1 cellular context compared by ENCODE assay signal in the genomic region with DNA sequence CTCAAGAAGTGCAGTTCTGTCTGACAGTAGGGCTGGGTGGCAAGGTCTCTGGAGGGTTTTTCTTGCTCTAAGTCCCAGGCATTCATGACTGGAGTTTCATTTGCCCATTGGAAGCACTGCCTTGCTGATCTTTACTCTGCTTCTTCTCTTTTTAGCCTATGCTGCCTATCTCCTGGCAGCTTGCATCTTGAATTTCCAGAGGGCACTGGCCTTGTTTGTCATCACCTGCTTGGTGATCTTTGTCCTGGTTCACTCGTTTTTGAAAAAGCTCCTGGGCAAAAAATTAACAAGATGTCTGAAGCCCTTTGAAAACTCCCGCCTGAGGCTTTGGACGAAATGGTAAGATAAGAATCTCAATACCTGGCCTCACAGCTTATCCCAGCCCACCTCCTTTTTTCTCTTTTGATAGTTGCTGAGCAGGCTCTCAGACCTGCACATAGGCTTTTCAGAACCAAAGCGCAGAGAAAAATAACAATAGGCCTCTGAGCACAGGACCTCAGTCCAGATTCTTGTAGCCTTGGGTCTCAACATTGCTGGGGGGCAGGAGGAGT.
TF ChIP-seq lines count a peak whose summit lies in the region.

No MANE protein-coding gene starts in this region.

TF ChIP-seq in HepG2, 621 proteins besides CTCF, POLR2A, EP300 and RAD21:
- TF ChIP-seq, protein P1, sequence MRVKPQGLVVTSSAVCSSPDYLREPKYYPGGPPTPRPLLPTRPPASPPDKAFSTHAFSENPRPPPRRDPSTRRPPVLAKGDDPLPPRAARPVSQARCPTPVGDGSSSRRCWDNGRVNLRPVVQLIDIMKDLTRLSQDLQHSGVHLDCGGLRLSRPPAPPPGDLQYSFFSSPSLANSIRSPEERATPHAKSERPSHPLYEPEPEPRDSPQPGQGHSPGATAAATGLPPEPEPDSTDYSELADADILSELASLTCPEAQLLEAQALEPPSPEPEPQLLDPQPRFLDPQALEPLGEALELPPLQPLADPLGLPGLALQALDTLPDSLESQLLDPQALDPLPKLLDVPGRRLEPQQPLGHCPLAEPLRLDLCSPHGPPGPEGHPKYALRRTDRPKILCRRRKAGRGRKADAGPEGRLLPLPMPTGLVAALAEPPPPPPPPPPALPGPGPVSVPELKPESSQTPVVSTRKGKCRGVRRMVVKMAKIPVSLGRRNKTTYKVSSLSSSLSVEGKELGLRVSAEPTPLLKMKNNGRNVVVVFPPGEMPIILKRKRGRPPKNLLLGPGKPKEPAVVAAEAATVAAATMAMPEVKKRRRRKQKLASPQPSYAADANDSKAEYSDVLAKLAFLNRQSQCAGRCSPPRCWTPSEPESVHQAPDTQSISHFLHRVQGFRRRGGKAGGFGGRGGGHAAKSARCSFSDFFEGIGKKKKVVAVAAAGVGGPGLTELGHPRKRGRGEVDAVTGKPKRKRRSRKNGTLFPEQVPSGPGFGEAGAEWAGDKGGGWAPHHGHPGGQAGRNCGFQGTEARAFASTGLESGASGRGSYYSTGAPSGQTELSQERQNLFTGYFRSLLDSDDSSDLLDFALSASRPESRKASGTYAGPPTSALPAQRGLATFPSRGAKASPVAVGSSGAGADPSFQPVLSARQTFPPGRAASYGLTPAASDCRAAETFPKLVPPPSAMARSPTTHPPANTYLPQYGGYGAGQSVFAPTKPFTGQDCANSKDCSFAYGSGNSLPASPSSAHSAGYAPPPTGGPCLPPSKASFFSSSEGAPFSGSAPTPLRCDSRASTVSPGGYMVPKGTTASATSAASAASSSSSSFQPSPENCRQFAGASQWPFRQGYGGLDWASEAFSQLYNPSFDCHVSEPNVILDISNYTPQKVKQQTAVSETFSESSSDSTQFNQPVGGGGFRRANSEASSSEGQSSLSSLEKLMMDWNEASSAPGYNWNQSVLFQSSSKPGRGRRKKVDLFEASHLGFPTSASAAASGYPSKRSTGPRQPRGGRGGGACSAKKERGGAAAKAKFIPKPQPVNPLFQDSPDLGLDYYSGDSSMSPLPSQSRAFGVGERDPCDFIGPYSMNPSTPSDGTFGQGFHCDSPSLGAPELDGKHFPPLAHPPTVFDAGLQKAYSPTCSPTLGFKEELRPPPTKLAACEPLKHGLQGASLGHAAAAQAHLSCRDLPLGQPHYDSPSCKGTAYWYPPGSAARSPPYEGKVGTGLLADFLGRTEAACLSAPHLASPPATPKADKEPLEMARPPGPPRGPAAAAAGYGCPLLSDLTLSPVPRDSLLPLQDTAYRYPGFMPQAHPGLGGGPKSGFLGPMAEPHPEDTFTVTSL (CRISPR knock-in tag; IDR thresholded peaks at IDR 0.05; ENCODE audit: borderline replicate concordance), result peak; percentile 7; the same call in 1 of the 2 replicates
- TF ChIP-seq, protein P2, sequence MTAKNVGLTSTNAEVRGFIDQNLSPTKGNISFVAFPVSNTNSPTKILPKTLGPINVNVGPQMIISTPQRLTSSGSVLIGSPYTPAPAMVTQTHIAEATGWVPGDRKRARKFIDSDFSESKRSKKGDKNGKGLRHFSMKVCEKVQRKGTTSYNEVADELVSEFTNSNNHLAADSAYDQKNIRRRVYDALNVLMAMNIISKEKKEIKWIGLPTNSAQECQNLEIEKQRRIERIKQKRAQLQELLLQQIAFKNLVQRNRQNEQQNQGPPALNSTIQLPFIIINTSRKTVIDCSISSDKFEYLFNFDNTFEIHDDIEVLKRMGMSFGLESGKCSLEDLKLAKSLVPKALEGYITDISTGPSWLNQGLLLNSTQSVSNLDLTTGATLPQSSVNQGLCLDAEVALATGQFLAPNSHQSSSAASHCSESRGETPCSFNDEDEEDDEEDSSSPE (CRISPR knock-in tag; IDR thresholded peaks at IDR 0.05), result 0 out of 2 replicates have a peak, but pooled peaks have one; percentile 25
- TF ChIP-seq, protein P3, sequence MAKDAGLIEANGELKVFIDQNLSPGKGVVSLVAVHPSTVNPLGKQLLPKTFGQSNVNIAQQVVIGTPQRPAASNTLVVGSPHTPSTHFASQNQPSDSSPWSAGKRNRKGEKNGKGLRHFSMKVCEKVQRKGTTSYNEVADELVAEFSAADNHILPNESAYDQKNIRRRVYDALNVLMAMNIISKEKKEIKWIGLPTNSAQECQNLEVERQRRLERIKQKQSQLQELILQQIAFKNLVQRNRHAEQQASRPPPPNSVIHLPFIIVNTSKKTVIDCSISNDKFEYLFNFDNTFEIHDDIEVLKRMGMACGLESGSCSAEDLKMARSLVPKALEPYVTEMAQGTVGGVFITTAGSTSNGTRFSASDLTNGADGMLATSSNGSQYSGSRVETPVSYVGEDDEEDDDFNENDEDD (CRISPR knock-in tag; IDR thresholded peaks at IDR 0.05; ENCODE audit: borderline replicate concordance), result no peak
- TF ChIP-seq ZNF547 (CRISPR knock-in tag; IDR thresholded peaks at IDR 0.05) (no peak), SP2 (CRISPR knock-in tag; IDR thresholded peaks at IDR 0.05) (no peak), KAT7 (CRISPR knock-in tag; IDR thresholded peaks at IDR 0.05; ENCODE audit: borderline replicate concordance) (no peak), HNF4A (CRISPR knock-in tag; IDR thresholded peaks at IDR 0.05) (peak; percentile 31; the same call in 1 of the 2 replicates), ARID2 (CRISPR knock-in tag; IDR thresholded peaks at IDR 0.05; ENCODE audit: borderline replicate concordance) (0 out of 2 replicates have a peak, but pooled peaks have one; percentile 31)
- TF ChIP-seq, protein P4, sequence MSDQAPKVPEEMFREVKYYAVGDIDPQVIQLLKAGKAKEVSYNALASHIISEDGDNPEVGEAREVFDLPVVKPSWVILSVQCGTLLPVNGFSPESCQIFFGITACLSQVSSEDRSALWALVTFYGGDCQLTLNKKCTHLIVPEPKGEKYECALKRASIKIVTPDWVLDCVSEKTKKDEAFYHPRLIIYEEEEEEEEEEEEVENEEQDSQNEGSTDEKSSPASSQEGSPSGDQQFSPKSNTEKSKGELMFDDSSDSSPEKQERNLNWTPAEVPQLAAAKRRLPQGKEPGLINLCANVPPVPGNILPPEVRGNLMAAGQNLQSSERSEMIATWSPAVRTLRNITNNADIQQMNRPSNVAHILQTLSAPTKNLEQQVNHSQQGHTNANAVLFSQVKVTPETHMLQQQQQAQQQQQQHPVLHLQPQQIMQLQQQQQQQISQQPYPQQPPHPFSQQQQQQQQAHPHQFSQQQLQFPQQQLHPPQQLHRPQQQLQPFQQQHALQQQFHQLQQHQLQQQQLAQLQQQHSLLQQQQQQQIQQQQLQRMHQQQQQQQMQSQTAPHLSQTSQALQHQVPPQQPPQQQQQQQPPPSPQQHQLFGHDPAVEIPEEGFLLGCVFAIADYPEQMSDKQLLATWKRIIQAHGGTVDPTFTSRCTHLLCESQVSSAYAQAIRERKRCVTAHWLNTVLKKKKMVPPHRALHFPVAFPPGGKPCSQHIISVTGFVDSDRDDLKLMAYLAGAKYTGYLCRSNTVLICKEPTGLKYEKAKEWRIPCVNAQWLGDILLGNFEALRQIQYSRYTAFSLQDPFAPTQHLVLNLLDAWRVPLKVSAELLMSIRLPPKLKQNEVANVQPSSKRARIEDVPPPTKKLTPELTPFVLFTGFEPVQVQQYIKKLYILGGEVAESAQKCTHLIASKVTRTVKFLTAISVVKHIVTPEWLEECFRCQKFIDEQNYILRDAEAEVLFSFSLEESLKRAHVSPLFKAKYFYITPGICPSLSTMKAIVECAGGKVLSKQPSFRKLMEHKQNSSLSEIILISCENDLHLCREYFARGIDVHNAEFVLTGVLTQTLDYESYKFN (CRISPR knock-in tag; conservative IDR thresholded peaks at IDR 0.05), result peak; percentile 37; the same call in 1 of the 2 replicates
